ENCODE assay signal across 1 cellular context in the genomic region with DNA sequence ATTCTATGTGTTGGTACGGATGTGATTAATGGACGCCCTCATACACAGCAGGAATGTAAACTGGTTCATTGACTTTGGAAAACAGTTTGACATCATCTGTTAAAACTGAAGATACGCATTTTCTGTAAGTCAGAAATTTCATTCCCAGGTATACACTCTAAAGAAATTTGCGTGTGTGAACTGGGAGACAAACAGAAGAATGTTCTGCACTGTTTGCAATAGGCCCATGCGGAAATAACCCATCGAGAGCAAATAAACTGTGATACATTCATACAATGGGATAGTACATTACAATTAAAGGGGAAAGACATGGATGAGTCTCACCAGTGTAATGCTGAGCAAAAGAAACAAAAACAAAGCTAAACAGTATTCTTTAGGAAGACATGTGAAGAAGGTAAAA.
TF ChIP-seq lines count a peak whose summit lies in the region.

No MANE protein-coding gene starts in this region.

TF ChIP-seq in GM12891, 5 proteins besides CTCF, POLR2A, EP300 and RAD21 (continued from another document):
- TF ChIP-seq SPI1 (IDR thresholded peaks at IDR 0.05; ENCODE audit: low read depth, low read length): no peak
- no peak for TF ChIP-seq POLR2AphosphoS5 (IDR thresholded peaks at IDR 0.05; ENCODE audit: low read depth, low read length)
TF ChIP-seq in GM12891: peak in this region for 0.
